ENCODE assay signal across 8 cellular contexts in the genomic region with DNA sequence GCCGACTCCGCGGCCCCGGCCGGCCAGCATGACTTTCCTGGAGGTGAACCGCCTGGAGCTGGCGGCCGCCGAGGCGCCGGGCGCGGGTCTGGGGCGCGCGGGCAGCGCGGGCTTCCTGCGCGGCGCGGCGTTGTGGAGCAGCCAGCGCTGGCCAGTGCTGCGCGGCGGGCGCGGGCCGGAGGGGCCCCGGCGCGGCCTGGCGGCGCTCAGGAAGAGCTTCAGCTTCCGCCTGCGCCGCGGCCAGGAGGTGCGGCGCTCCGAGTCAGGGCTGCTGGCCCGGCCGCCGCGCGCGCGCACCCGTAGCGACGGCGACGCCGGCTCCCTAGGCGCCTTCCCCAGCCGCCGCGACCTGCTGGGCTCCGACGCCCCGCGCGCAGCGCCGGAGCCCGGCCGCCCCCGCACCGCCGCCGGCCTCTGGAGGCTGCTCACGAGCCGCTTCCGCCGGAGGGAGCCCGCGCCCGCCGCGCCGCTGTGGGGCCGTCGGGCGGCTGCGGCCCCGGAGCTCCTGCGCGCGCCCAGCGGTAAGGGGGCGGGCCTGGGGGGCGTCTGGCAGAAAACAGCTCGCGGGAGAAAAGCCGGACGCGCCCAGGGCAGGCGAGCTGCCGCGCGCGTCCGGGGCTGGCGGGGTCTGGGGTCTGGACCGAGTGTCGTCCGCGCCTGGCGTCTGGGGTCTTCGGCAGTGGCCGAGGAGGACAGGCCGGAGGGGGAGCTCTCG. TPM values are rescaled to one million over a fixed set of nuclear protein-coding genes. Genes with fewer than 3 reads are reported as not detected.
DNase-seq lines count a peak whose midpoint lies in the region; ATAC-seq and TF ChIP-seq lines count a peak whose summit lies in the region.

No MANE protein-coding gene starts in this region.

- DNase-seq in GM10266 (ENCODE audit: extremely low spot score) (peak; percentile 77), fibroblast of villous mesenchyme (ENCODE audit: low read depth) (peak; percentile 38), NCI-H1105 (lab: John Stamatoyannopoulos, UW) (no peak), DMS153 treated with DMSO at 0.1 percent for 48 hours (lab: John Stamatoyannopoulos, UW; ENCODE audit: unreplicated experiment) (no peak)
- DNase-seq in activated CD4-positive, alpha-beta T cell treated with anti-CD3 and anti-CD28 coated beads, Interleukin-2, amount 50 U/mL, for 4 hours = peak; percentile 10 to 23

- TF ChIP-seq CTCF in GM10266 (IDR thresholded peaks at IDR 0.05; ENCODE audit: control insufficient read depth, insufficient read depth, low read depth, missing control alignments) = no peak
- TF ChIP-seq CTCF in fibroblast of villous mesenchyme (IDR thresholded peaks at IDR 0.05; ENCODE audit: insufficient read depth, low read depth, low read length) = no peak

- no peak for ATAC-seq in GM21723 (IDR thresholded peaks at IDR 0.05; ENCODE audit: unreplicated experiment)
- ATAC-seq in GM19351 (IDR thresholded peaks at IDR 0.05; ENCODE audit: unreplicated experiment) = no peak

- peak overlapping the region; percentile 47 to 91 (median 86) for H3K27ac ChIP-seq in skin epidermis

- H3K4me3 ChIP-seq in fibroblast of villous mesenchyme (ENCODE audit: low read depth, low read length) (peak overlapping the region; percentile 21), skin epidermis (peak overlapping the region; percentile 25 to 59 (median 39))

RNA-seq across cellular contexts. Expression of gene AGAP3, which starts 29.0 kb away (rescaled TPM):
- 59.2 and 83.8 TPM in 2 replicates for total RNA-seq in fibroblast of villous mesenchyme

RNA-seq across cellular contexts. Expression of gene TMUB1, which starts 32.0 kb away (rescaled TPM):
- 17.7 and 21.6 TPM in 2 replicates for total RNA-seq in fibroblast of villous mesenchyme

RNA-seq across cellular contexts. Expression of gene FASTK, which starts 34.7 kb away (rescaled TPM):
- 87.2 and 103 TPM in 2 replicates for total RNA-seq in fibroblast of villous mesenchyme

RNA-seq across cellular contexts. Expression of gene GBX1, which starts 52.2 kb away (rescaled TPM):
- total RNA-seq in fibroblast of villous mesenchyme = not detected in 2 replicates

RNA-seq across cellular contexts. Expression of gene SLC4A2, which starts 55.9 kb away (rescaled TPM):
- 85.5 and 102 TPM in 2 replicates for total RNA-seq in fibroblast of villous mesenchyme

Comparison
In these comparisons a context has a peak if more than half of its experiments do, and no peak if none do; other contexts are left out.
1. DNase-seq: peak in GM10266 (single experiment), activated CD4-positive, alpha-beta T cell treated with anti-CD3 and anti-CD28 coated beads, Interleukin-2, amount 50 U/mL, for 4 hours (2 of 2) and fibroblast of villous mesenchyme (single experiment); none in NCI-H1105 (single experiment) and DMS153 treated with DMSO at 0.1 percent for 48 hours (single experiment).